Comparison of ENCODE assay signal across 1 cellular context in genomic region chr7:74252893-74253292, GRCh38.
TF ChIP-seq lines count a peak whose summit lies in the region.

No MANE protein-coding gene starts in this region.

TF ChIP-seq in GM12878, 131 proteins besides CTCF, POLR2A, EP300 and RAD21 (continued from another document):
- TF ChIP-seq JUNB (IDR thresholded peaks at IDR 0.05): no peak
- TF ChIP-seq HDGF (IDR thresholded peaks at IDR 0.05): no peak
TF ChIP-seq in GM12878: peak in this region for 2.
